1 cellular context compared by ENCODE assay signal in genomic region chr12:80702889-80703605, GRCh38.
TF ChIP-seq lines count a peak whose summit lies in the region.

No MANE protein-coding gene starts in this region.

TF ChIP-seq in H1, 55 proteins besides CTCF, POLR2A, EP300 and RAD21:
- no peak for TF ChIP-seq TBP (IDR thresholded peaks at IDR 0.05; ENCODE audit: low read depth, low read length)
- TF ChIP-seq SUZ12 (IDR thresholded peaks at IDR 0.05; ENCODE audit: low read length): 0 out of 2 replicates have a peak, but pooled peaks have one; percentile 25
